ENCODE assay signal across 25 cellular contexts in genomic region chr7:20346577-20346976, GRCh38. TPM values are rescaled to one million over a fixed set of nuclear protein-coding genes. Genes with fewer than 3 reads are reported as not detected.
"Had no signal": no experiment of that assay in that cellular context is flagged by ENCODE, and none has a peak within 500 bp of the region (broad histone marks: within the 10 kb centered on the region; RNA-seq: fewer than 3 reads in every experiment).

No MANE protein-coding gene starts in this region.

- H3K36me3 ChIP-seq: cardiac muscle cell, colonic mucosa had no signal

- ATAC-seq: activated CD8-positive, alpha-beta T cell treated with anti-CD3 and anti-CD28 coated beads for 36 hours; activated T-cell treated with anti-CD3 and anti-CD28 coated beads, Interleukin-2, amount 50 U/mL, for 4 hours; activated T-helper 17 cell treated with anti-CD3 and anti-CD28 coated beads, Interleukin-2, amount 50 U/mL, for 72 hours; esophagus mucosa had no signal

- H3K27me3 Mint-ChIP-seq: activated CD4-positive, alpha-beta T cell treated with anti-CD3 and anti-CD28 coated beads, Interleukin-2, amount 10 ng/mL, durations not matched to agents 7 days and 5 days; activated CD8-positive, alpha-beta T cell treated with anti-CD3 and anti-CD28 coated beads for 36 hours; activated naive CD8-positive, alpha-beta T cell; activated T-helper 17 cell treated with anti-CD3 and anti-CD28 coated beads, Interleukin-2, amount 50 U/mL, for 72 hours had no signal

- H3K4me1 Mint-ChIP-seq: activated CD4-positive, alpha-beta T cell treated with anti-CD3 and anti-CD28 coated beads, Interleukin-2, amount 10 ng/mL, durations not matched to agents 7 days and 5 days; activated T-helper 17 cell treated with anti-CD3 and anti-CD28 coated beads, Interleukin-2, amount 50 U/mL, for 72 hours had no signal

- H3K4me3 Mint-ChIP-seq: activated CD4-positive, alpha-beta T cell treated with anti-CD3 and anti-CD28 coated beads, Interleukin-2, amount 10 ng/mL, durations not matched to agents 7 days and 5 days; activated CD8-positive, alpha-beta T cell treated with anti-CD3 and anti-CD28 coated beads for 36 hours; activated naive CD8-positive, alpha-beta T cell; activated T-cell treated with anti-CD3 and anti-CD28 coated beads, Interleukin-2, amount 50 U/mL, for 4 hours; activated T-helper 17 cell treated with anti-CD3 and anti-CD28 coated beads, Interleukin-2, amount 50 U/mL, for 72 hours had no signal

- H3K4me1 ChIP-seq: colonic mucosa had no signal

- H3K36me3 Mint-ChIP-seq: activated naive CD8-positive, alpha-beta T cell had no signal

- H3K4me3 ChIP-seq: cardiac muscle cell, colonic mucosa had no signal

- H3K27me3 ChIP-seq: cardiac muscle cell, colonic mucosa had no signal

- H3K9me3 Mint-ChIP-seq: activated CD4-positive, alpha-beta T cell treated with anti-CD3 and anti-CD28 coated beads, Interleukin-2, amount 10 ng/mL, durations not matched to agents 7 days and 5 days; activated CD8-positive, alpha-beta T cell treated with anti-CD3 and anti-CD28 coated beads for 36 hours; activated T-cell treated with anti-CD3 and anti-CD28 coated beads, Interleukin-2, amount 50 U/mL, for 4 hours; activated T-helper 17 cell treated with anti-CD3 and anti-CD28 coated beads, Interleukin-2, amount 50 U/mL, for 72 hours had no signal

- DNase-seq: activated CD4-positive, alpha-beta T cell treated with anti-CD3 and anti-CD28 coated beads for 1 hour; activated CD4-positive, alpha-beta T cell treated with anti-CD3 and anti-CD28 coated beads for 4 hours; activated CD4-positive, alpha-beta T cell treated with anti-CD3 and anti-CD28 coated beads, Interleukin-2, amount 10 ng/mL, durations not matched to agents 7 days and 5 days; activated CD4-positive, alpha-beta T cell treated with anti-CD3 and anti-CD28 coated beads, Interleukin-2, amount 50 U/mL, for 4 hours; activated CD8-positive, alpha-beta memory T cell treated with anti-CD3 and anti-CD28 coated beads for 24 hours; activated CD8-positive, alpha-beta T cell treated with anti-CD3 and anti-CD28 coated beads for 36 hours; activated effector memory CD4-positive, alpha-beta T cell treated with Interleukin-2 at 50 U/mL for 16 hours; activated gamma-delta T cell treated with Interleukin-2 at 50 U/mL for 16 hours; activated naive CD4-positive, alpha-beta T cell treated with anti-CD3 and anti-CD28 coated beads, Interleukin-2, amount 50 U/mL, for 16 hours; activated naive CD4-positive, alpha-beta T cell treated with Interleukin-2 at 50 U/mL for 16 hours; activated T-cell treated with anti-CD3 and anti-CD28 coated beads, Interleukin-2, amount 50 U/mL, for 4 hours; amniotic stem cell; anterior cingulate cortex; central memory CD4-positive, alpha-beta T cell; cerebellar nuclear complex; colonic mucosa; effector CD8-positive, alpha-beta T cell; foreskin fibroblast; head of caudate nucleus; T-helper 2 cell had no signal

- H3K27ac Mint-ChIP-seq: activated CD4-positive, alpha-beta T cell treated with anti-CD3 and anti-CD28 coated beads, Interleukin-2, amount 10 ng/mL, durations not matched to agents 7 days and 5 days; activated CD8-positive, alpha-beta T cell treated with anti-CD3 and anti-CD28 coated beads for 36 hours; activated naive CD8-positive, alpha-beta T cell; activated T-helper 17 cell treated with anti-CD3 and anti-CD28 coated beads, Interleukin-2, amount 50 U/mL, for 72 hours had no signal

- H3K27ac ChIP-seq: cardiac muscle cell, colonic mucosa had no signal

- H3K9me3 ChIP-seq: colonic mucosa had no signal

RNA-seq across cellular contexts. Expression of gene ITGB8, which starts 15.9 kb away (rescaled TPM):
- total RNA-seq: activated CD4-positive, alpha-beta T cell treated with anti-CD3 and anti-CD28 coated beads, Interleukin-2, amount 10 ng/mL, durations not matched to agents 7 days and 5 days; activated CD8-positive, alpha-beta T cell treated with anti-CD3 and anti-CD28 coated beads for 36 hours; T-helper 1 cell treated with Interleukin-12 subunit alpha and Interleukin-12 subunit beta and Interleukin-4 antibody, amounts not matched to agents 30 ng/mL and 1 ng/mL, for 36 hours had no signal
